In the genomic region with DNA sequence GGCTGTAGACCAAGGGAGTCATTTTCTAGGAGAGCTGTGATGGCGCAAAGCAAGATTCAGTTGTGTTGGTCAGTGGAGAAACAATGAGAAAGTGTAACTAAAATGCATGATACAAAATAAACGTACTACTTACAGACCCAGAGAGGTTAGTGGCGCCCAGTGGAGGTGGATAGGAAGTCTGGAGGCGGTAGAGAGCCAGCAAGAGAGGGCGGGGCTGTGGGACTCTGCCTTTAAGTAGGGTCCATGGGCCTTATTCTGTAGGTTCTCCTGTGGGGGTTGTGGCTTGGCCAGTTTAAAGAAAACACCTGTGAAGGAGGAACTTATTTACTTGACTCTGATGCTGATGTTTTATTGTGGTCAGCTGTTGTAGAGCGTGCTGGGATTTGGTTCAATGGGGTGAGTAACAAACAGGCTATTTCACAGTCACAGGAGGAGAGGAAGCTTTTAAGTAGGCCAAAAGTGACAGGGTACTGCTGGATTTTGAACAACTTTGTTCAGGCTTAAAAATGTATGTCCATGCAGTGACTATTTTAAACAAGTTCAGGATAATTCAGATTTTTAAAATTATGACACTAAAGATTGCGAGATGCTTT, we compare ENCODE assay signal across 26 cellular contexts.
"Had no signal": no experiment of that assay in that cellular context is flagged by ENCODE, and none has a peak within 500 bp of the region (broad histone marks: within the 10 kb centered on the region; RNA-seq: fewer than 3 reads in every experiment).

No MANE protein-coding gene starts in this region.

- H3K4me2 ChIP-seq: smooth muscle cell had no signal

- H3K36me3 ChIP-seq: gastroesophageal sphincter, lower lobe of right lung, sigmoid colon, transverse colon, vagina had no signal

- ATAC-seq: gastroesophageal sphincter; left colon; lower lobe of right lung; mucosa of descending colon; stimulated activated naive B cell treated with anti-CD40 and anti-IgM and Interleukin-4, amounts not matched to agents 10 μg/mL and 1 μg/mL and 100 μg/mL, for 72 hours had no signal

- H3K4me3 ChIP-seq: gastroesophageal sphincter, lower lobe of right lung, mucosa of descending colon, sigmoid colon, smooth muscle cell, transverse colon, vagina had no signal

- H3K27ac ChIP-seq: gastroesophageal sphincter, lower lobe of right lung, sigmoid colon, transverse colon, vagina had no signal

- H3K9me3 ChIP-seq: gastroesophageal sphincter, lower lobe of right lung, mucosa of descending colon, sigmoid colon, transverse colon, vagina had no signal

- H3K4me1 ChIP-seq: gastroesophageal sphincter, lower lobe of right lung, transverse colon, vagina had no signal

- FAIRE-seq: keratinocyte had no signal

- H3K27me3 ChIP-seq: gastroesophageal sphincter, sigmoid colon, transverse colon, vagina had no signal

- DNase-seq: activated B cell treated with CpG ODN at 0.5 μM for 24 hours; activated CD4-positive, alpha-beta T cell treated with anti-CD3 and anti-CD28 coated beads for 4 hours; activated CD4-positive, alpha-beta T cell treated with anti-CD3 and anti-CD28 coated beads, Interleukin-2, amount 50 U/mL, for 48 hours; activated CD8-positive, alpha-beta memory T cell treated with anti-CD3 and anti-CD28 coated beads, Interleukin-2, amount 50 U/mL, for 48 hours; activated naive CD4-positive, alpha-beta T cell treated with anti-CD3 and anti-CD28 coated beads for 36 hours; activated naive CD8-positive, alpha-beta T cell treated with anti-CD3 and anti-CD28 coated beads, Interleukin-2, amount 10 ng/mL, durations not matched to agents 7 days and 5 days; activated T-cell treated with anti-CD3 and anti-CD28 coated beads, Interleukin-2, amount 50 U/mL, for 48 hours; amniotic stem cell; effector CD4-positive, alpha-beta T cell; head of caudate nucleus; hypothalamus; left colon; lower lobe of right lung; mesendoderm; mucosa of descending colon; sigmoid colon; stimulated activated CD4-positive, alpha-beta T cell treated with anti-CD3 and anti-CD28 coated beads, Interleukin-15, amount 100 ng/mL, for 24 hours; stimulated activated CD4-positive, alpha-beta T cell treated with anti-CD3 and anti-CD28 coated beads, Interleukin-2, amount 100 ng/mL, for 48 hours; stimulated activated CD8-positive, alpha-beta memory T cell treated with anti-CD3 and anti-CD28 coated beads, Interleukin-4, amount 100 ng/mL, for 48 hours; stimulated activated naive B cell treated with anti-CD40 and anti-IgM and Interleukin-4, amounts not matched to agents 10 μg/mL and 1 μg/mL and 100 μg/mL, for 72 hours; T-helper 1 cell; transverse colon had no signal
